In genomic region chr11:133921026-133921425, GRCh38 we compare ENCODE assay signal across 23 cellular contexts. TPM values are rescaled to one million over a fixed set of nuclear protein-coding genes. Genes with fewer than 3 reads are reported as not detected.
"Had no signal": no experiment of that assay in that cellular context is flagged by ENCODE, and none has a peak within 500 bp of the region (broad histone marks: within the 10 kb centered on the region; RNA-seq: fewer than 3 reads in every experiment).

No MANE protein-coding gene starts in this region.

- H3K4me1 ChIP-seq: SJCRH30 had no signal

- H3K27ac ChIP-seq: RWPE1, SJCRH30 had no signal

- DNase-seq: Karpas-422, KG1, MG63, NCI-H1092, NCI-H1105 treated with DMSO at 0.1 percent for 48 hours, NCI-H1417 treated with DMSO at 0.1 percent for 48 hours, NCI-H146, NCI-H1694 treated with DMSO at 0.1 percent for 48 hours, NCI-H1930, NCI-H2081, NCI-H2107, NCI-H2227 treated with DMSO at 0.1 percent for 48 hours, NCI-H446, NCI-H510A, NCI-H524 treated with DMSO at 0.1 percent for 48 hours, NCI-H69, NCI-H774, PC-3, SHP77 treated with DMSO at 0.1 percent for 48 hours, SJCRH30 had no signal

- H3K27me3 ChIP-seq: MG63 had no signal

- H3K36me3 ChIP-seq: MG63, SJCRH30 had no signal

- ATAC-seq: Panc1, PC-3, SK-N-SH treated with all-trans-retinoic acid at 6 μM for 48 hours had no signal

- H3K4me3 ChIP-seq: MG63, SJCRH30 had no signal

- H3K9me3 ChIP-seq: MG63, SJCRH30 had no signal

RNA-seq across cellular contexts. Expression of gene IGSF9B, which starts 35.7 kb away (rescaled TPM):
- total RNA-seq: SJCRH30 had no signal
